34 cellular contexts compared by ENCODE assay signal in the genomic region with DNA sequence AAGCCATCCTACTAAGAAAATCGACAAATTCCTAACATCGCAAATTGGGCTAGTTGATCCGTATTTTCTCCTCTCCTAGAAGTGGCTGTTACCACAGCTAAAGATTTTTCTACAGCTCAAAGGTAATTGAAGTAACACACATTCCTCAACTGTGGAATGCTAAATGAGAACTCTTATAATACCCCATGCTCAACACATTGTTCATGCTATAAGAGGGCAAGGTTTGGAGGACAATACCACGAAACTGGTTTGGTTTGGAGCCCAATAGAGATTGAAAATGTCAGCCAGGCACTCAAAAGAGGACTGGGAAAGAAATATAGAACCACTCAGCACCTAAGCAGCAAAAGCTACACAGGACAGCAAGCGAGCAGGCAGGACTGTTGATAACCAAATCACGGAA. TPM values are rescaled to one million over a fixed set of nuclear protein-coding genes. Genes with fewer than 3 reads are reported as not detected.
"Had no signal": no experiment of that assay in that cellular context is flagged by ENCODE, and none has a peak within 500 bp of the region (broad histone marks: within the 10 kb centered on the region; RNA-seq: fewer than 3 reads in every experiment).

No MANE protein-coding gene starts in this region.

- H3K4me3 Mint-ChIP-seq: dendritic cell treated with granulocyte-macrophage colony-stimulating factor and Interleukin-4, amounts not matched to agents 40 ng/mL and 50 ng/mL, for 4 days; memory B cell; mesothelial cell of epicardium; naive B cell; natural killer cell treated with Interleukin-12 subunit alpha and Interleukin-12 subunit beta and Interleukin-15 and Interleukin-18, amount 100 ng/mL, for 72 hours; stimulated activated effector memory CD8-positive, alpha-beta T cell treated with anti-CD3 and anti-CD28 coated beads, Interleukin-12 subunit alpha, Interleukin-12 subunit beta, amount 100 ng/mL, for 72 hours had no signal

- ATAC-seq: foreskin keratinocyte; gastroesophageal sphincter; heart left ventricle; left cardiac atrium; mucosa of descending colon; natural killer cell treated with Interleukin-12 subunit alpha and Interleukin-12 subunit beta and Interleukin-15 and Interleukin-18, amount 100 ng/mL, for 72 hours; stimulated activated effector memory CD8-positive, alpha-beta T cell treated with anti-CD3 and anti-CD28 coated beads, Interleukin-12 subunit alpha, Interleukin-12 subunit beta, amount 100 ng/mL, for 72 hours had no signal

- H3K36me3 ChIP-seq: colonic mucosa, ovary had no signal

- H3K9me3 ChIP-seq: colonic mucosa, esophagus muscularis mucosa, gastroesophageal sphincter, heart left ventricle, left ventricle myocardium inferior, mucosa of descending colon, ovary, sigmoid colon, stomach, thyroid gland had no signal

- H3K27ac Mint-ChIP-seq: dendritic cell treated with granulocyte-macrophage colony-stimulating factor and Interleukin-4, amounts not matched to agents 40 ng/mL and 50 ng/mL, for 4 days; memory B cell; mesothelial cell of epicardium; natural killer cell treated with Interleukin-12 subunit alpha and Interleukin-12 subunit beta and Interleukin-15 and Interleukin-18, amount 100 ng/mL, for 72 hours; stimulated activated effector memory CD8-positive, alpha-beta T cell treated with anti-CD3 and anti-CD28 coated beads, Interleukin-12 subunit alpha, Interleukin-12 subunit beta, amount 100 ng/mL, for 72 hours had no signal

- H3K9me3 Mint-ChIP-seq: dendritic cell treated with granulocyte-macrophage colony-stimulating factor and Interleukin-4, amounts not matched to agents 40 ng/mL and 50 ng/mL, for 4 days; memory B cell; mesothelial cell of epicardium; naive B cell; natural killer cell treated with Interleukin-12 subunit alpha and Interleukin-12 subunit beta and Interleukin-15 and Interleukin-18, amount 100 ng/mL, for 72 hours; stimulated activated effector memory CD8-positive, alpha-beta T cell treated with anti-CD3 and anti-CD28 coated beads, Interleukin-12 subunit alpha, Interleukin-12 subunit beta, amount 100 ng/mL, for 72 hours had no signal

- H3K27me3 ChIP-seq: colonic mucosa, esophagus muscularis mucosa, foreskin keratinocyte, gastroesophageal sphincter, heart left ventricle, hepatocyte, ovary, sigmoid colon, stomach, thyroid gland had no signal

- FAIRE-seq: endothelial cell of umbilical vein had no signal

- H3K36me3 Mint-ChIP-seq: stimulated activated effector memory CD8-positive, alpha-beta T cell treated with anti-CD3 and anti-CD28 coated beads, Interleukin-12 subunit alpha, Interleukin-12 subunit beta, amount 100 ng/mL, for 72 hours had no signal

- H3K4me1 ChIP-seq: colonic mucosa, heart left ventricle, left ventricle myocardium inferior, sigmoid colon, thyroid gland had no signal

- H3K27me3 Mint-ChIP-seq: dendritic cell treated with granulocyte-macrophage colony-stimulating factor and Interleukin-4, amounts not matched to agents 40 ng/mL and 50 ng/mL, for 4 days; memory B cell; naive B cell; natural killer cell treated with Interleukin-12 subunit alpha and Interleukin-12 subunit beta and Interleukin-15 and Interleukin-18, amount 100 ng/mL, for 72 hours had no signal

- H3K4me3 ChIP-seq: colonic mucosa, esophagus muscularis mucosa, gastroesophageal sphincter, heart left ventricle, hepatocyte, left ventricle myocardium inferior, lung, mucosa of descending colon, ovary, sigmoid colon, stomach, thyroid gland had no signal

- H2AFZ ChIP-seq: hepatocyte had no signal

- H3K4me2 ChIP-seq: hepatocyte had no signal

- H3K4me1 Mint-ChIP-seq: memory B cell, mesothelial cell of epicardium, naive B cell had no signal

- DNase-seq: colonic mucosa; effector memory CD4-positive, alpha-beta T cell; foreskin keratinocyte; heart left ventricle; left cardiac atrium; left ventricle myocardium inferior; mucosa of descending colon; naive B cell; occipital lobe; ovary; sigmoid colon; stimulated activated CD4-positive, alpha-beta T cell treated with anti-CD3 and anti-CD28 coated beads, Interleukin-2, amount 100 ng/mL, for 24 hours; stimulated activated CD4-positive, alpha-beta T cell treated with anti-CD3 and anti-CD28 coated beads, Interleukin-4, amount 100 ng/mL, for 24 hours; stimulated activated naive CD4-positive, alpha-beta T cell treated with Interleukin-2 at 50 U/mL for 16 hours; stomach; thyroid gland; trophoblast cell had no signal

- H3K27ac ChIP-seq: colonic mucosa, esophagus muscularis mucosa, foreskin keratinocyte, gastroesophageal sphincter, heart left ventricle, hepatocyte, left ventricle myocardium inferior, ovary, sigmoid colon, stomach, thyroid gland had no signal

RNA-seq across cellular contexts. Expression of gene C9orf152, which starts 38.3 kb away (rescaled TPM):
- total RNA-seq: chondrocyte; endothelial cell of umbilical vein; epithelial cell of proximal tubule; esophagus muscularis mucosa; foreskin keratinocyte; heart left ventricle; kidney epithelial cell; left cardiac atrium; left ventricle myocardium inferior; mesothelial cell of epicardium; natural killer cell treated with Interleukin-12 subunit alpha and Interleukin-12 subunit beta and Interleukin-15 and Interleukin-18, amount 100 ng/mL, for 72 hours; occipital lobe; sigmoid colon; skeletal muscle tissue; subcutaneous adipose tissue; temporal lobe had no signal
- polyA plus RNA-seq: endothelial cell of umbilical vein, fibroblast of lung, foreskin keratinocyte, heart left ventricle had no signal
